Comparison of ENCODE assay signal across 8 cellular contexts in genomic region chr14:24188251-24189058, GRCh38. TPM values are rescaled to one million over a fixed set of nuclear protein-coding genes. Genes with fewer than 3 reads are reported as not detected.
DNase-seq lines count a peak whose midpoint lies in the region; ATAC-seq, FAIRE-seq and TF ChIP-seq lines count a peak whose summit lies in the region.

A gene with protein sequence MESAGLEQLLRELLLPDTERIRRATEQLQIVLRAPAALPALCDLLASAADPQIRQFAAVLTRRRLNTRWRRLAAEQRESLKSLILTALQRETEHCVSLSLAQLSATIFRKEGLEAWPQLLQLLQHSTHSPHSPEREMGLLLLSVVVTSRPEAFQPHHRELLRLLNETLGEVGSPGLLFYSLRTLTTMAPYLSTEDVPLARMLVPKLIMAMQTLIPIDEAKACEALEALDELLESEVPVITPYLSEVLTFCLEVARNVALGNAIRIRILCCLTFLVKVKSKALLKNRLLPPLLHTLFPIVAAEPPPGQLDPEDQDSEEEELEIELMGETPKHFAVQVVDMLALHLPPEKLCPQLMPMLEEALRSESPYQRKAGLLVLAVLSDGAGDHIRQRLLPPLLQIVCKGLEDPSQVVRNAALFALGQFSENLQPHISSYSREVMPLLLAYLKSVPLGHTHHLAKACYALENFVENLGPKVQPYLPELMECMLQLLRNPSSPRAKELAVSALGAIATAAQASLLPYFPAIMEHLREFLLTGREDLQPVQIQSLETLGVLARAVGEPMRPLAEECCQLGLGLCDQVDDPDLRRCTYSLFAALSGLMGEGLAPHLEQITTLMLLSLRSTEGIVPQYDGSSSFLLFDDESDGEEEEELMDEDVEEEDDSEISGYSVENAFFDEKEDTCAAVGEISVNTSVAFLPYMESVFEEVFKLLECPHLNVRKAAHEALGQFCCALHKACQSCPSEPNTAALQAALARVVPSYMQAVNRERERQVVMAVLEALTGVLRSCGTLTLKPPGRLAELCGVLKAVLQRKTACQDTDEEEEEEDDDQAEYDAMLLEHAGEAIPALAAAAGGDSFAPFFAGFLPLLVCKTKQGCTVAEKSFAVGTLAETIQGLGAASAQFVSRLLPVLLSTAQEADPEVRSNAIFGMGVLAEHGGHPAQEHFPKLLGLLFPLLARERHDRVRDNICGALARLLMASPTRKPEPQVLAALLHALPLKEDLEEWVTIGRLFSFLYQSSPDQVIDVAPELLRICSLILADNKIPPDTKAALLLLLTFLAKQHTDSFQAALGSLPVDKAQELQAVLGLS (minus strand): TSS chr14:24188816. CDS start chr14:24188787, 29 bp downstream.

- H3K36me3 Mint-ChIP-seq in activated CD4-positive, alpha-beta T cell treated with anti-CD3 and anti-CD28 coated beads for 36 hours (ENCODE audit: low read depth), result peaks cover 42% of the 10 kb centered on the region

- CTCF ChIA-PET in activated CD4-positive, alpha-beta T cell treated with anti-CD3 and anti-CD28 coated beads for 36 hours (lab: Charles Lee), result interaction anchor here (0.6 to 2.7 kb wide), 13 partner anchors 13 to 144 kb away, joined by 3 to 14 read pairs (median 4); partner anchors contain the start of genes CHMP4A, IRF9, PSME2 and TINF2

- intact Hi-C loops in activated CD4-positive, alpha-beta T cell treated with anti-CD3 and anti-CD28 coated beads for 36 hours (cut with DNase I, micrococcal nuclease), result loop anchor here (1.0 to 2.0 kb wide), 13 partner anchors 16 to 111 kb away; partner anchors contain the start of genes DCAF11 (in 2 of the 2), IRF9 (in 2 of the 2), NRL (in 2 of the 2) and PSME1 (in 2 of the 2)

- FAIRE-seq in GM19239 (lab: Jason Lieb, UNC), result peak; percentile 82

- peak within 1 kb of the TSS; percentile 94 for H3K4me3 ChIP-seq in BE2C (ENCODE audit: low read depth, low read length)
- peak within 1 kb of the TSS; percentile 81 for H3K4me3 ChIP-seq in choroid plexus epithelial cell (ENCODE audit: low read depth, low read length)

- H3K36me3 ChIP-seq in BE2C, result peaks cover 49% of the 10 kb centered on the region

- TF ChIP-seq CTCF in BE2C (IDR thresholded peaks at IDR 0.05; ENCODE audit: low read depth, low read length), result no peak
- no peak for TF ChIP-seq CTCF in choroid plexus epithelial cell (conservative IDR thresholded peaks at IDR 0.05; ENCODE audit: low read depth, low read length)

- no peaks in the 10 kb centered on the region for H3K9me3 ChIP-seq in BE2C

- peaks cover 40% of the 10 kb centered on the region for H3K4me1 Mint-ChIP-seq in activated CD4-positive, alpha-beta T cell treated with anti-CD3 and anti-CD28 coated beads for 36 hours

- ATAC-seq in HG03457 (IDR thresholded peaks at IDR 0.05; ENCODE audit: unreplicated experiment), result peak; percentile 68
- ATAC-seq in activated CD4-positive, alpha-beta T cell treated with anti-CD3 and anti-CD28 coated beads for 36 hours, result peak; percentile 92

- H3K9me3 Mint-ChIP-seq in activated CD4-positive, alpha-beta T cell treated with anti-CD3 and anti-CD28 coated beads for 36 hours (ENCODE audit: low read depth), result no peaks in the 10 kb centered on the region

- DNase-seq in BE2C, result peak; percentile 98
- DNase-seq in GM19239 (ENCODE audit: insufficient read length, low spot score), result peak; percentile 99
- DNase-seq in NCI-H524 (lab: John Stamatoyannopoulos, UW), result peak; percentile 97 to 100
- DNase-seq in activated CD4-positive, alpha-beta T cell treated with anti-CD3 and anti-CD28 coated beads for 36 hours, result peak; percentile 97
- peak; percentile 99 for DNase-seq in choroid plexus epithelial cell (ENCODE audit: low read depth)
- peak; percentile 95 for DNase-seq in kidney glomerular epithelial cell (lab: John Stamatoyannopoulos, UW)
- peak; percentile 92 to 94 for DNase-seq in stimulated activated CD4-positive, alpha-beta T cell treated with anti-CD3 and anti-CD28 coated beads, Interleukin-15, amount 100 ng/mL, for 48 hours (ENCODE audit: low read depth in 2 of 2)

- peak within 1 kb of the TSS; percentile 89 for H3K4me3 Mint-ChIP-seq in activated CD4-positive, alpha-beta T cell treated with anti-CD3 and anti-CD28 coated beads for 36 hours

- no peaks in the 10 kb centered on the region for H3K4me1 ChIP-seq in BE2C

- POLR2A ChIA-PET in activated CD4-positive, alpha-beta T cell treated with anti-CD3 and anti-CD28 coated beads for 36 hours (lab: Charles Lee), result interaction anchor here (0.5 to 2.0 kb wide), 12 partner anchors 8 to 243 kb away, joined by 3 to 10 read pairs (median 4); partner anchors contain the start of genes CHMP4A, DCAF11, IRF9 and NRL

- H3K27me3 Mint-ChIP-seq in activated CD4-positive, alpha-beta T cell treated with anti-CD3 and anti-CD28 coated beads for 36 hours, result no peaks in the 10 kb centered on the region

- peak within 1 kb of the TSS; percentile 83 for H3K27ac Mint-ChIP-seq in activated CD4-positive, alpha-beta T cell treated with anti-CD3 and anti-CD28 coated beads for 36 hours

- no peaks in the 10 kb centered on the region for H3K27me3 ChIP-seq in BE2C

RNA-seq across cellular contexts. Expression of the gene that starts here (rescaled TPM):
- polyA plus RNA-seq in BE2C (2012; ENCODE audit: insufficient read depth, insufficient read length, low read depth), result 179 TPM
- 10 to 100 TPM; 73.4 to 73.7 TPM for total RNA-seq in activated CD4-positive, alpha-beta T cell treated with anti-CD3 and anti-CD28 coated beads for 36 hours

Comparison
In these comparisons a context has a peak if more than half of its experiments do, and no peak if none do; other contexts are left out.
1. Peak in every context shown above with its lines: DNase-seq, ATAC-seq and H3K4me3 ChIP-seq.